7 cellular contexts compared by ENCODE assay signal in genomic region chr7:6715898-6716297, GRCh38. TPM values are rescaled to one million over a fixed set of nuclear protein-coding genes. Genes with fewer than 3 reads are reported as not detected.
"Had no signal": no experiment of that assay in that cellular context is flagged by ENCODE, and none has a peak within 500 bp of the region (broad histone marks: within the 10 kb centered on the region; RNA-seq: fewer than 3 reads in every experiment).

No MANE protein-coding gene starts in this region.

RNA-seq across cellular contexts. Expression of gene RSPH10B2, which starts 38.0 kb away (rescaled TPM):
- total RNA-seq: activated naive CD4-positive, alpha-beta T cell treated with anti-CD3 and anti-CD28 coated beads for 36 hours; activated T-helper 2 cell treated with anti-CD3 and anti-CD28 coated beads, Interferon-gamma antibody, Interleukin-2, Interleukin-4, amounts not matched to agents 10 μg/mL and 5 μg/mL and 100 μg/mL, durations not matched to agents 14 hours and 24 hours and 36 hours; ascending aorta; body of pancreas; bronchial epithelial cell had no signal
- polyA plus RNA-seq: aorta, cardiac muscle cell had no signal
